In the genomic region with DNA sequence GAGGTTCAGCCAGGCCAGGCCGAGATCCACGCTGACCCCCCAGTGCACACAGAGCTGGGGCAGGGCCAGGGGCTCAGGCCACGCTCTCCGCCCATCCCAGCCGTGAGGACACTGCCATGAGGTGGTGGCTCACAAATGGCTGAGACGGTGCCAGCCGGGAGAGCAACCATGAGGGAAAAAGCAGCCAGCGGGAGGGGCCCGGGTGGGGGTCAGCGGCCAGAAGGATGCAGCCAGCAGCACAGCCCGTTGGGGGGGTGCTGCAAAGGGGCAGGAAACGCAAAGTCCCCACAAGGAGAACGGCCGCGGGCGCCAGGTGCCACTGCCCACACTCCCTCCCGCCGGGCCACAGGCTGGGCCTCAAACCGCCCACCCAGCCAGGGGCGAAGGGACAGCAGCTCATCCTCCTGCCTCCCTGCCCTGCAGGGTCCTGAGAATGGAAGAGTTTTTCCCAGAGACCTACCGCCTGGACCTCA, we compare ENCODE assay signal across 34 cellular contexts. TPM values are rescaled to one million over a fixed set of nuclear protein-coding genes. Genes with fewer than 3 reads are reported as not detected.
DNase-seq lines count a peak whose midpoint lies in the region; ATAC-seq and TF ChIP-seq lines count a peak whose summit lies in the region.
"Had no signal": no experiment of that assay in that cellular context is flagged by ENCODE, and none has a peak within 500 bp of the region (broad histone marks: within the 10 kb centered on the region; RNA-seq: fewer than 3 reads in every experiment).

No MANE protein-coding gene starts in this region.

- H3K27ac ChIP-seq in osteoblast (ENCODE audit: low read depth, low read length): no peak overlapping the region
- H3K27ac ChIP-seq: HL-60, KMS-11, SJCRH30, thoracic aorta, uterus had no signal

- no peak for ATAC-seq in activated CD8-positive, alpha-beta T cell treated with anti-CD3 and anti-CD28 coated beads, Interleukin-2, amount 10 ng/mL, durations not matched to agents 7 days and 5 days
- no peak for ATAC-seq in activated CD8-positive, alpha-beta T cell treated with anti-CD3 and anti-CD28 coated beads for 36 hours
- no peak for ATAC-seq in left lobe of liver
- ATAC-seq: activated naive CD8-positive, alpha-beta T cell treated with anti-CD3 and anti-CD28 coated beads, Interleukin-2, amount 50 U/mL, for 24 hours; effector memory CD8-positive, alpha-beta T cell; sciatic nerve had no signal

- no peak overlapping the region for H3K4me3 ChIP-seq in osteoblast (ENCODE audit: insufficient read depth, low read length)
- H3K4me3 ChIP-seq: SJCRH30, thoracic aorta, uterus had no signal

- POLR2A ChIA-PET in activated CD8-positive, alpha-beta T cell treated with anti-CD3 and anti-CD28 coated beads, Interleukin-2, amount 10 ng/mL, durations not matched to agents 7 days and 5 days (lab: Charles Lee): no interaction called here
- POLR2A ChIA-PET in activated CD8-positive, alpha-beta T cell treated with anti-CD3 and anti-CD28 coated beads for 36 hours (lab: Charles Lee): interaction anchor here (1.0 to 1.3 kb wide), 2 partner anchors 14 to 25 kb away, joined by 3 read pairs; no protein-coding TSS in a partner anchor

- H4K20me1 ChIP-seq in osteoblast (ENCODE audit: insufficient read depth, low read length): no peaks in the 10 kb centered on the region

- CTCF ChIA-PET in activated CD8-positive, alpha-beta T cell treated with anti-CD3 and anti-CD28 coated beads, Interleukin-2, amount 10 ng/mL, durations not matched to agents 7 days and 5 days (lab: Charles Lee): interaction anchor here (0.8 kb wide), 1 partner anchor 60 kb away, joined by 3 read pairs; no protein-coding TSS in a partner anchor
- CTCF ChIA-PET in activated CD8-positive, alpha-beta T cell treated with anti-CD3 and anti-CD28 coated beads for 36 hours (lab: Charles Lee): interaction anchor here (1.7 kb wide), 1 partner anchor 59 kb away, joined by 5 read pairs; no protein-coding TSS in a partner anchor

- peaks cover 2% of the 10 kb centered on the region for H3K27me3 Mint-ChIP-seq in activated CD8-positive, alpha-beta T cell treated with anti-CD3 and anti-CD28 coated beads, Interleukin-2, amount 10 ng/mL, durations not matched to agents 7 days and 5 days (ENCODE audit: low read depth)
- H3K27me3 Mint-ChIP-seq in activated CD8-positive, alpha-beta T cell treated with anti-CD3 and anti-CD28 coated beads for 36 hours: peaks cover 3% of the 10 kb centered on the region

- peaks cover 10% of the 10 kb centered on the region for H3K4me1 Mint-ChIP-seq in activated CD8-positive, alpha-beta T cell treated with anti-CD3 and anti-CD28 coated beads, Interleukin-2, amount 10 ng/mL, durations not matched to agents 7 days and 5 days (ENCODE audit: low read depth)
- peaks cover 2% of the 10 kb centered on the region for H3K4me1 Mint-ChIP-seq in activated CD8-positive, alpha-beta T cell treated with anti-CD3 and anti-CD28 coated beads for 36 hours (ENCODE audit: low read depth)

- H3K27ac Mint-ChIP-seq in activated CD8-positive, alpha-beta T cell treated with anti-CD3 and anti-CD28 coated beads, Interleukin-2, amount 10 ng/mL, durations not matched to agents 7 days and 5 days: peak overlapping the region; percentile 52
- H3K27ac Mint-ChIP-seq in activated CD8-positive, alpha-beta T cell treated with anti-CD3 and anti-CD28 coated beads for 36 hours: no peak overlapping the region
- H3K27ac Mint-ChIP-seq: activated CD4-positive, alpha-beta T cell treated with anti-CD3 and anti-CD28 coated beads, Interleukin-2, amount 10 ng/mL, durations not matched to agents 24 days and 14 days; activated naive CD8-positive, alpha-beta T cell treated with anti-CD3 and anti-CD28 coated beads, Interleukin-2, amount 50 U/mL, for 24 hours; effector memory CD8-positive, alpha-beta T cell had no signal

- no peaks in the 10 kb centered on the region for H3K36me3 Mint-ChIP-seq in activated CD8-positive, alpha-beta T cell treated with anti-CD3 and anti-CD28 coated beads, Interleukin-2, amount 10 ng/mL, durations not matched to agents 7 days and 5 days (ENCODE audit: low read depth)
- no peaks in the 10 kb centered on the region for H3K36me3 Mint-ChIP-seq in activated CD8-positive, alpha-beta T cell treated with anti-CD3 and anti-CD28 coated beads for 36 hours (ENCODE audit: low read depth)
- H3K36me3 Mint-ChIP-seq: CD4-positive, CD25-positive, alpha-beta regulatory T cell had no signal

- H3K4me1 ChIP-seq in osteoblast (ENCODE audit: insufficient read depth, low read length): no peaks in the 10 kb centered on the region
- H3K4me1 ChIP-seq: uterus had no signal

- H3K36me3 ChIP-seq in osteoblast (ENCODE audit: insufficient read depth, low read length): no peaks in the 10 kb centered on the region
- H3K36me3 ChIP-seq: SJCRH30, thoracic aorta, uterus had no signal

- no peak for TF ChIP-seq CTCF in activated CD8-positive, alpha-beta T cell treated with anti-CD3 and anti-CD28 coated beads for 36 hours (IDR thresholded peaks at IDR 0.05)
- no peak for TF ChIP-seq CTCF in osteoblast (IDR thresholded peaks at IDR 0.05; ENCODE audit: extremely low read depth, low read depth, low read length)

- H2AFZ ChIP-seq in osteoblast (ENCODE audit: low read length): no peak overlapping the region

- H3K4me2 ChIP-seq in osteoblast (ENCODE audit: insufficient read depth, low read length): no peak overlapping the region
- H3K4me2 ChIP-seq: KMS-11 had no signal

- H3K9me3 ChIP-seq in osteoblast (ENCODE audit: low read depth, low read length): no peaks in the 10 kb centered on the region
- H3K9me3 ChIP-seq: SJCRH30, thoracic aorta, uterus had no signal

- no peak for DNase-seq in activated CD8-positive, alpha-beta T cell treated with anti-CD3 and anti-CD28 coated beads, Interleukin-2, amount 10 ng/mL, durations not matched to agents 7 days and 5 days
- DNase-seq in activated CD8-positive, alpha-beta T cell treated with anti-CD3 and anti-CD28 coated beads for 36 hours: no peak
- DNase-seq in HK-2 (ENCODE audit: unreplicated experiment) (peak; percentile 5), iPS-NIHi11 (ENCODE audit: low spot score) (peak; percentile 34), osteoblast (ENCODE audit: insufficient read length, low spot score, missing footprints) (peak; percentile 90), NCI-H146 (lab: John Stamatoyannopoulos, UW) (no peak), NCI-H2196 (lab: John Stamatoyannopoulos, UW; ENCODE audit: unreplicated experiment) (no peak), left lobe of liver (ENCODE audit: low spot score) (no peak)
- DNase-seq: 8988T; activated CD4-positive, alpha-beta T cell treated with anti-CD3 and anti-CD28 coated beads, Interleukin-2, amount 10 ng/mL, durations not matched to agents 24 days and 14 days; activated effector memory CD4-positive, alpha-beta T cell treated with anti-CD3 and anti-CD28 coated beads, Interleukin-2, amount 50 U/mL, for 16 hours; activated naive CD8-positive, alpha-beta T cell treated with anti-CD3 and anti-CD28 coated beads, Interleukin-2, amount 50 U/mL, for 24 hours; activated T-cell treated with anti-CD3 and anti-CD28 coated beads, Interleukin-2, amount 50 U/mL, for 1 hour; Calu3; DMS79 treated with DMSO at 0.1 percent for 48 hours; effector memory CD8-positive, alpha-beta T cell; erythroblast; GF-D8; glutamatergic neuron; mammary epithelial cell; NCI-H1436; NCI-H2081 treated with DMSO at 0.1 percent for 48 hours; NCI-H345; stimulated activated CD8-positive, alpha-beta memory T cell treated with anti-CD3 and anti-CD28 coated beads, Interleukin-4, amount 100 ng/mL, for 48 hours; uterus had no signal

- peaks cover 4% of the 10 kb centered on the region for H3K27me3 ChIP-seq in osteoblast (ENCODE audit: insufficient read depth, low read length)
- H3K27me3 ChIP-seq: uterus had no signal

- no peaks in the 10 kb centered on the region for H3K9me3 Mint-ChIP-seq in activated CD8-positive, alpha-beta T cell treated with anti-CD3 and anti-CD28 coated beads, Interleukin-2, amount 10 ng/mL, durations not matched to agents 7 days and 5 days (ENCODE audit: insufficient read depth)
- H3K9me3 Mint-ChIP-seq in activated CD8-positive, alpha-beta T cell treated with anti-CD3 and anti-CD28 coated beads for 36 hours: no peaks in the 10 kb centered on the region
- H3K9me3 Mint-ChIP-seq: activated CD4-positive, alpha-beta T cell treated with anti-CD3 and anti-CD28 coated beads, Interleukin-2, amount 10 ng/mL, durations not matched to agents 24 days and 14 days; activated naive CD8-positive, alpha-beta T cell treated with anti-CD3 and anti-CD28 coated beads, Interleukin-2, amount 50 U/mL, for 24 hours; effector memory CD8-positive, alpha-beta T cell; stimulated activated naive CD8-positive, alpha-beta T cell treated with anti-CD3 and anti-CD28 coated beads, Interleukin-15, Interleukin-2, amounts not matched to agents 100 ng/mL and 50 ng/mL, for 24 hours had no signal

- H3K4me3 Mint-ChIP-seq in activated CD8-positive, alpha-beta T cell treated with anti-CD3 and anti-CD28 coated beads, Interleukin-2, amount 10 ng/mL, durations not matched to agents 7 days and 5 days: no peak overlapping the region
- no peak overlapping the region for H3K4me3 Mint-ChIP-seq in activated CD8-positive, alpha-beta T cell treated with anti-CD3 and anti-CD28 coated beads for 36 hours
- H3K4me3 Mint-ChIP-seq: activated CD4-positive, alpha-beta T cell treated with anti-CD3 and anti-CD28 coated beads, Interleukin-2, amount 10 ng/mL, durations not matched to agents 24 days and 14 days; activated naive CD8-positive, alpha-beta T cell treated with anti-CD3 and anti-CD28 coated beads, Interleukin-2, amount 50 U/mL, for 24 hours; stimulated activated naive CD8-positive, alpha-beta T cell treated with anti-CD3 and anti-CD28 coated beads, Interleukin-15, Interleukin-2, amounts not matched to agents 100 ng/mL and 50 ng/mL, for 24 hours had no signal

- H3K79me2 ChIP-seq in osteoblast (ENCODE audit: insufficient read depth, low read length): no peaks in the 10 kb centered on the region

- intact Hi-C loops in activated CD8-positive, alpha-beta T cell treated with anti-CD3 and anti-CD28 coated beads for 36 hours (cut with micrococcal nuclease): no loop called here

RNA-seq across cellular contexts. Expression of a gene that starts 8.3 kb away (rescaled TPM):
- total RNA-seq in activated CD8-positive, alpha-beta T cell treated with anti-CD3 and anti-CD28 coated beads, Interleukin-2, amount 10 ng/mL, durations not matched to agents 7 days and 5 days: under 1 TPM; 0.63 to 0.90 TPM
- total RNA-seq in activated CD8-positive, alpha-beta T cell treated with anti-CD3 and anti-CD28 coated beads for 36 hours: not detected
- total RNA-seq in osteoblast: not detected in 2 replicates
- total RNA-seq in left lobe of liver: not detected
- total RNA-seq: activated CD4-positive, alpha-beta T cell treated with anti-CD3 and anti-CD28 coated beads, Interleukin-2, amount 10 ng/mL, durations not matched to agents 24 days and 14 days; CD4-positive, CD25-positive, alpha-beta regulatory T cell; fibroblast of villous mesenchyme; H4; mammary epithelial cell; thoracic aorta had no signal

RNA-seq across cellular contexts. Expression of a gene that starts 24.4 kb away (rescaled TPM):
- total RNA-seq in activated CD8-positive, alpha-beta T cell treated with anti-CD3 and anti-CD28 coated beads, Interleukin-2, amount 10 ng/mL, durations not matched to agents 7 days and 5 days: 10 to 100 TPM; 17.5 to 18.8 TPM
- 100 to 1,000 TPM; 126 to 135 TPM for total RNA-seq in activated CD8-positive, alpha-beta T cell treated with anti-CD3 and anti-CD28 coated beads for 36 hours
- total RNA-seq in osteoblast (0.29 TPM in 1 of 2 replicates, not detected in the other), left lobe of liver (not detected)
- total RNA-seq: Calu3, fibroblast of villous mesenchyme, H4 had no signal

RNA-seq across cellular contexts. Expression of a gene that starts 32.0 kb away (rescaled TPM):
- total RNA-seq in activated CD8-positive, alpha-beta T cell treated with anti-CD3 and anti-CD28 coated beads, Interleukin-2, amount 10 ng/mL, durations not matched to agents 7 days and 5 days: 1 to 10 TPM; 1.6 to 2.9 TPM
- total RNA-seq in activated CD8-positive, alpha-beta T cell treated with anti-CD3 and anti-CD28 coated beads for 36 hours: 100 to 1,000 TPM; 137 to 142 TPM
- total RNA-seq in osteoblast (under 0.01 TPM in 1 of 2 replicates, not detected in the other), left lobe of liver (0.38 TPM)
- total RNA-seq: Calu3, H4 had no signal

RNA-seq across cellular contexts. Expression of a gene that starts 49.8 kb away (rescaled TPM):
- 10 to 100 TPM; 96.9 to 99.3 TPM for total RNA-seq in activated CD8-positive, alpha-beta T cell treated with anti-CD3 and anti-CD28 coated beads, Interleukin-2, amount 10 ng/mL, durations not matched to agents 7 days and 5 days
- 10 to 100 TPM; 81.5 to 87.5 TPM for total RNA-seq in activated CD8-positive, alpha-beta T cell treated with anti-CD3 and anti-CD28 coated beads for 36 hours
- total RNA-seq in osteoblast (136 and 151 TPM in 2 replicates), left lobe of liver (166 TPM)

RNA-seq across cellular contexts. Expression of a gene that starts 50.1 kb away (rescaled TPM):
- 10 to 100 TPM; 21.2 to 22.4 TPM for total RNA-seq in activated CD8-positive, alpha-beta T cell treated with anti-CD3 and anti-CD28 coated beads, Interleukin-2, amount 10 ng/mL, durations not matched to agents 7 days and 5 days
- 10 to 100 TPM; 13.1 to 14.3 TPM for total RNA-seq in activated CD8-positive, alpha-beta T cell treated with anti-CD3 and anti-CD28 coated beads for 36 hours
- total RNA-seq in osteoblast (26.5 and 29.7 TPM in 2 replicates), left lobe of liver (9.3 TPM)

Comparison
In these comparisons a context has a peak if more than half of its experiments do, and no peak if none do; other contexts are left out.
1. RNA of a gene that starts 32.0 kb away (total RNA-seq): 137 to 142 TPM in activated CD8-positive, alpha-beta T cell treated with anti-CD3 and anti-CD28 coated beads for 36 hours; 1.6 to 2.9 TPM in activated CD8-positive, alpha-beta T cell treated with anti-CD3 and anti-CD28 coated beads, Interleukin-2, amount 10 ng/mL, durations not matched to agents 7 days and 5 days, 0.38 TPM in left lobe of liver (single experiment) and under 0.01 TPM in osteoblast; every median in the first group is over 10 times any median in the second.
2. DNase-seq: peak in HK-2 (single experiment), iPS-NIHi11 (single experiment) and osteoblast (single experiment); none in activated CD8-positive, alpha-beta T cell treated with anti-CD3 and anti-CD28 coated beads, Interleukin-2, amount 10 ng/mL, durations not matched to agents 7 days and 5 days (single experiment), activated CD8-positive, alpha-beta T cell treated with anti-CD3 and anti-CD28 coated beads for 36 hours (single experiment), NCI-H146 (single experiment), NCI-H2196 (single experiment) and left lobe of liver (single experiment).
3. RNA of a gene that starts 24.4 kb away (total RNA-seq): 126 to 135 TPM in activated CD8-positive, alpha-beta T cell treated with anti-CD3 and anti-CD28 coated beads for 36 hours and 17.5 to 18.8 TPM in activated CD8-positive, alpha-beta T cell treated with anti-CD3 and anti-CD28 coated beads, Interleukin-2, amount 10 ng/mL, durations not matched to agents 7 days and 5 days; not detected in left lobe of liver (single experiment) and 0.29 TPM in osteoblast; every median in the first group is over 10 times any median in the second.